8 cellular contexts compared by ENCODE assay signal in the genomic region with DNA sequence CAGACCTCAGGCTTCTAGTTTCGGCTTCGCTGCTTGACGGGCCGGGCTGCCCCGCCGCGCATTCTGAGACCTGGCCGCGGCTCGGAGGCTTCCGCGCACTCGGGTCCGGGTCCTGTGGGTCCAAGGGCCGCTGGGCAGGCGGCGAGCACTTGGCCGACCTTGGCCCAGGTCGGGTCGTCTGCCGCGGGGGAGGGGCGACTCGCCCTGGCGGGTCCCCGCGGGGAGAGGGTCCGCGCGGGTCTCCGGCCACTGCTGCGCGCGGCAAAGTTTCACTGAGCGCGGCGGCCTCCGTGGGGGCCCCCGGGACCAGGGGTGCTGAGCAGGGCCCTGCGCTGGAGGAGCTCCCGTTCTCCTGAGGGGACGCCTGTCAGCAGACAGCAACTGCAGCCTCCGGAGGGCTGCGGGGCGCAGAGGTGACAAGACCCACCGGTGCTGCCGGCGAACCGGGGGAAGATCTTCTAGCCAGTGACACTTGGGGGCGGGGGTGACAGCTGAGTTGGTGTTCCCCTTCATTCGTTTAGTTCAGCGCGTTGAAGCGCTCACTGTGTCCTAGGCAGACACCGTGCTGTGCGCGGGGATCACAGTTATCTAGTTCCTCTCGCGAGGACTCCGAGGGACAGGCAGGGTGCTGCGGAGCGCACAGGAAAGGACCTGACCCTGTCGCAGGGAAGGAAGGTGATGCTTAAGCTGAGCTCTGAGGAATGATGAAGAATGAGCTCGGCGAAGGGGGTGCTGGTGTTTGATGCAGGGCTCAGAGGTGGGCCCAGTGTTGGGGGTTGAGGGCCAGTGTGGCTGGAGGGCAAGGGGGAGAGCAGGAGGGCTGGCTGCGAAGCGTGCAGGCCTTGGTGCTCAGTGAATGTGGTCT. TPM values are rescaled to one million over a fixed set of nuclear protein-coding genes. Genes with fewer than 3 reads are reported as not detected.
DNase-seq lines count a peak whose midpoint lies in the region; ATAC-seq and TF ChIP-seq lines count a peak whose summit lies in the region.

No MANE protein-coding gene starts in this region.

- H3K9me3 ChIP-seq in thoracic aorta, result no peaks in the 10 kb centered on the region

- DNase-seq in AG09309 (ENCODE audit: low read depth), result no peak
- DNase-seq in NOMO-1 (lab: John Stamatoyannopoulos, UW; ENCODE audit: unreplicated experiment in 2 of 2), result peak; percentile 63 to 73
- DNase-seq in activated T-cell treated with anti-CD3 and anti-CD28 coated beads for 1 hour (ENCODE audit: low read depth), result peak; percentile 54
- DNase-seq in epithelial cell of esophagus (ENCODE audit: low read depth), result peak; percentile 81
- DNase-seq in natural killer cell, result peak; percentile 77
- DNase-seq in thoracic aorta (ENCODE audit: low spot score), result no peak

- H3K27ac Mint-ChIP-seq in natural killer cell, result peak overlapping the region; percentile 94 to 95

- H3K27me3 ChIP-seq in thoracic aorta (replicated peaks; ENCODE audit: insufficient read depth), result no peaks in the 10 kb centered on the region

- peak; percentile 63 for TF ChIP-seq POLR2A in GM18526 (IDR thresholded peaks at IDR 0.05; ENCODE audit: extremely low read depth, insufficient read length)

- peak overlapping the region; percentile 97 for H3K4me3 Mint-ChIP-seq in natural killer cell

- intact Hi-C loops in natural killer cell (cut with micrococcal nuclease), result loop anchor here (1.0 to 5.0 kb wide), 2 partner anchors 178 to 573 kb away; a partner anchor contains a TSS

- no peak for TF ChIP-seq CTCF in AG09309 (IDR thresholded peaks at IDR 0.05; ENCODE audit: control insufficient read depth, insufficient read depth, low read depth, low read length, missing control alignments)
- TF ChIP-seq CTCF in epithelial cell of esophagus (IDR thresholded peaks at IDR 0.05; ENCODE audit: insufficient read depth, low read depth, low read length, missing control alignments), result no peak
- TF ChIP-seq CTCF in natural killer cell (IDR thresholded peaks at IDR 0.05), result no peak
- TF ChIP-seq CTCF in thoracic aorta (IDR thresholded peaks at IDR 0.05), result no peak

- peak overlapping the region; percentile 56 for H3K4me3 ChIP-seq in AG09309 (ENCODE audit: control insufficient read depth, low read depth, low read length)
- peak overlapping the region; percentile 84 for H3K4me3 ChIP-seq in epithelial cell of esophagus (ENCODE audit: low read length)
- peak overlapping the region; percentile 94 for H3K4me3 ChIP-seq in thoracic aorta

- ATAC-seq in HG03060 (IDR thresholded peaks at IDR 0.05; ENCODE audit: low read depth, unreplicated experiment) (peak; percentile 47), natural killer cell (peak; percentile 71 to 81 (median 73)), thoracic aorta (ENCODE audit: insufficient number of reproducible peaks, low FRiP score, low read depth) (no peak)

- no peaks in the 10 kb centered on the region for H3K27me3 Mint-ChIP-seq in natural killer cell (ENCODE audit: low read depth in 2 of 2)

- H3K36me3 ChIP-seq in thoracic aorta, result peaks cover 6% of the 10 kb centered on the region

- no peaks in the 10 kb centered on the region for H3K36me3 Mint-ChIP-seq in natural killer cell

- H3K4me1 ChIP-seq in thoracic aorta (ENCODE audit: control insufficient read depth in 1 of 2, low read depth in 2 of 2), result peaks cover 19 to 38% of the 10 kb centered on the region in 2 donors

- H3K4me1 Mint-ChIP-seq in natural killer cell, result peaks cover 30 to 38% of the 10 kb centered on the region in 2 donors

- H3K27ac ChIP-seq in thoracic aorta, result peak overlapping the region; percentile 84 to 89

- H3K9me3 Mint-ChIP-seq in natural killer cell, result no peaks in the 10 kb centered on the region

RNA-seq across cellular contexts. Expression of a gene that starts 0.7 kb away (rescaled TPM):
- 10 to 100 TPM; 33.4 to 39.0 (median 39.0) TPM for total RNA-seq in natural killer cell
- total RNA-seq in thoracic aorta, result 10 to 100 TPM; 63.4 to 81.9 TPM

RNA-seq across cellular contexts. Expression of a gene that starts 20.5 kb away (rescaled TPM):
- total RNA-seq in natural killer cell (10 to 100 TPM in 2 of 3 donors, 1 to 10 TPM in 1; 9.7 to 16.4 (median 11.1) TPM), thoracic aorta (10 to 100 TPM; 44.1 to 48.6 TPM)

RNA-seq across cellular contexts. Expression of a gene that starts 38.8 kb away (rescaled TPM):
- under 1 TPM; 0.16 to 0.50 (median 0.20) TPM for total RNA-seq in natural killer cell
- not detected for total RNA-seq in thoracic aorta

RNA-seq across cellular contexts. Expression of a gene that starts 55.0 kb away (rescaled TPM):
- 1 to 10 TPM; 2.9 to 3.6 (median 3.0) TPM for total RNA-seq in natural killer cell
- total RNA-seq in thoracic aorta, result 1 to 10 TPM; 7.0 to 7.1 TPM

Comparison
In these comparisons a context has a peak if more than half of its experiments do, and no peak if none do; other contexts are left out.
1. DNase-seq: peak in NOMO-1 (2 of 2), activated T-cell treated with anti-CD3 and anti-CD28 coated beads for 1 hour (single experiment), epithelial cell of esophagus (single experiment) and natural killer cell (single experiment); none in AG09309 (single experiment) and thoracic aorta (single experiment).
2. Peak in every context shown above with its lines, with median percentiles within 50 percentile points of each other: H3K4me3 ChIP-seq.